ENCODE assay signal across 17 cellular contexts in the genomic region with DNA sequence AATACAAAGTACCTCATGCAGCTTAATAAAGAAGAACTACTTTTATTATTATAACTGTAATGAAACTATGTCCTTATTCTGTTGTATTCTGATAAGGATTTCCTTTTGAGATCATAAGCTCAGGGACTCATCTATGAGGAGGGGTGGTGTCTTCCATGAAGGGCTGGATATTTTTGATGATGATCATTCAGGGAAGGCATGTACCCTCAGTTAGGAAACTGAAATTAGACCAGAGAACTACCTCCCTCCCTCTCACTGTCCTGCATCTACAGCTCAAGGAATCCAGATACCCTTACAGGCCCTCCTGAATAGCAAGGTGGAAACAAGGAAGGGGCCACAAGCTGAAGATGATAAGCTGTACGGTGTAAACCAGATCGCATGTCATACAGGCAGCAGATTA.
DNase-seq lines count a peak whose midpoint lies in the region; ATAC-seq and TF ChIP-seq lines count a peak whose summit lies in the region.
"Had no signal": no experiment of that assay in that cellular context is flagged by ENCODE, and none has a peak within 500 bp of the region (broad histone marks: within the 10 kb centered on the region; RNA-seq: fewer than 3 reads in every experiment).

No MANE protein-coding gene starts in this region.

- ATAC-seq in HG03457 (IDR thresholded peaks at IDR 0.05; ENCODE audit: unreplicated experiment) (no peak), GM21367 (IDR thresholded peaks at IDR 0.05; ENCODE audit: unreplicated experiment) (no peak)

- H3K27me3 ChIP-seq in GM23248 (replicated peaks; ENCODE audit: insufficient read depth) (no peaks in the 10 kb centered on the region), Peyer's patch (no peaks in the 10 kb centered on the region), hepatocyte (no peaks in the 10 kb centered on the region), skeletal muscle satellite cell (ENCODE audit: control insufficient read depth, insufficient read depth, low read length) (no peaks in the 10 kb centered on the region)
- H3K27me3 ChIP-seq: BLaER1 had no signal

- CTCF ChIA-PET in OCI-LY7 (lab: Charles Lee; ENCODE audit: unreplicated experiment), result interaction anchor here (0.8 kb wide), 1 partner anchor 43 kb away, joined by 3 read pairs; no protein-coding TSS in a partner anchor

- H3K79me2 ChIP-seq in GM23248 (ENCODE audit: insufficient read depth), result no peaks in the 10 kb centered on the region
- no peaks in the 10 kb centered on the region for H3K79me2 ChIP-seq in hepatocyte
- H3K79me2 ChIP-seq in OCI-LY7 (ENCODE audit: insufficient read depth, low read depth, low read length), result peaks cover 11% of the 10 kb centered on the region; the same call in 1 of the 2 replicates

- H3K9ac ChIP-seq in GM23248, result no peak overlapping the region
- peak overlapping the region; percentile 76 for H3K9ac ChIP-seq in skeletal muscle satellite cell (ENCODE audit: low read depth, low read length)
- H3K9ac ChIP-seq: KMS-11 had no signal

- H3K4me1 ChIP-seq in GM23248 (ENCODE audit: insufficient read depth) (peaks cover 34% of the 10 kb centered on the region), Peyer's patch (peaks cover 0 to 28% (median 0%) of the 10 kb centered on the region in 4 donors), hepatocyte (ENCODE audit: insufficient read depth) (peaks cover 37% of the 10 kb centered on the region), skeletal muscle satellite cell (ENCODE audit: control insufficient read depth, insufficient read depth, low read length) (peaks cover 39% of the 10 kb centered on the region), OCI-LY7 (ENCODE audit: insufficient read depth, low read length, poor library complexity, severe bottlenecking) (peaks cover 33% of the 10 kb centered on the region)

- H3K4me2 ChIP-seq in GM23248 (ENCODE audit: unreplicated experiment) (peak overlapping the region; percentile 61), hepatocyte (peak overlapping the region; percentile 64), skeletal muscle satellite cell (ENCODE audit: low read length) (no peak overlapping the region), OCI-LY7 (ENCODE audit: low read length) (no peak overlapping the region)
- H3K4me2 ChIP-seq: KMS-11 had no signal

- TF ChIP-seq POLR2A in Peyer's patch (IDR thresholded peaks at IDR 0.05), result no peak

- POLR2A ChIA-PET in OCI-LY7 (lab: Charles Lee), result interaction anchor here (0.5 to 2.0 kb wide), 12 partner anchors 9 to 128 kb away, joined by 3 to 7 read pairs (median 4); partner anchors contain the start of gene HNRNPU

- H2AFZ ChIP-seq in GM23248 (peak overlapping the region; percentile 80; the same call in 1 of the 2 replicates), hepatocyte (peak overlapping the region; percentile 26), OCI-LY7 (ENCODE audit: low read length) (no peak overlapping the region)

- H4K20me1 ChIP-seq in GM23248 (ENCODE audit: insufficient read depth) (no peaks in the 10 kb centered on the region), hepatocyte (ENCODE audit: insufficient read depth, poor library complexity, severe bottlenecking) (no peaks in the 10 kb centered on the region), OCI-LY7 (ENCODE audit: insufficient read depth, low read length) (no peaks in the 10 kb centered on the region)
- H4K20me1 ChIP-seq: BLaER1 had no signal

- no peak overlapping the region for H3K4me3 ChIP-seq in GM23248
- no peak overlapping the region for H3K4me3 ChIP-seq in Peyer's patch
- H3K4me3 ChIP-seq in hepatocyte, result no peak overlapping the region
- no peak overlapping the region for H3K4me3 ChIP-seq in skeletal muscle satellite cell (ENCODE audit: low read length)
- H3K4me3 ChIP-seq in OCI-LY7 (ENCODE audit: low read depth, low read length, poor library complexity, severe bottlenecking), result no peak overlapping the region
- H3K4me3 ChIP-seq: BLaER1 had no signal

- BruUV-seq in OCI-LY7 (replicated peaks; lab: Mats Ljungman, UMichigan), result no TSS peak

- WGBS in GM23248 (ENCODE audit: low coverage in 1 of 2, low lambda C conversion rate in 2 of 2, missing lambda C conversion rate in 2 of 2), 2 experiments, result 96% methylated on average over 2 of the region's 2 CpGs
- 30% methylated on average over 2 of the region's 2 CpGs for WGBS in hepatocyte (ENCODE audit: low lambda C conversion rate, missing lambda C conversion rate)

- H3K27ac ChIP-seq in GM23248 (peak overlapping the region; percentile 74), Peyer's patch (peak overlapping the region in 3 of 4 donors; percentile 58 to 82 (median 70)), hepatocyte (peak overlapping the region; percentile 92), OCI-LY7 (ENCODE audit: low read depth, low read length, poor library complexity, severe bottlenecking) (no peak overlapping the region)
- H3K27ac ChIP-seq: BLaER1, KMS-11 had no signal

- no peaks in the 10 kb centered on the region for H3K36me3 ChIP-seq in GM23248 (ENCODE audit: low read depth)
- no peaks in the 10 kb centered on the region for H3K36me3 ChIP-seq in Peyer's patch
- H3K36me3 ChIP-seq in hepatocyte (replicated peaks; ENCODE audit: insufficient read depth, low read depth), result no peaks in the 10 kb centered on the region
- H3K36me3 ChIP-seq in skeletal muscle satellite cell (ENCODE audit: insufficient read depth, low read length), result no peaks in the 10 kb centered on the region
- H3K36me3 ChIP-seq in OCI-LY7 (ENCODE audit: insufficient read depth, low read length), result no peaks in the 10 kb centered on the region
- H3K36me3 ChIP-seq: BLaER1 had no signal

- H3K9me3 ChIP-seq in GM23248 (ENCODE audit: low read depth) (no peaks in the 10 kb centered on the region), Peyer's patch (no peaks in the 10 kb centered on the region), hepatocyte (ENCODE audit: low read depth) (no peaks in the 10 kb centered on the region), skeletal muscle satellite cell (replicated peaks; ENCODE audit: low read length) (no peaks in the 10 kb centered on the region), OCI-LY7 (ENCODE audit: low read length) (no peaks in the 10 kb centered on the region)
- H3K9me3 ChIP-seq: BLaER1 had no signal

- H3F3A ChIP-seq in GM23248 (ENCODE audit: insufficient read depth), result peaks cover 34% of the 10 kb centered on the region

- in situ Hi-C loops in GM23248 (cut with MboI), result no loop called here

- TF ChIP-seq CTCF in Peyer's patch (IDR thresholded peaks at IDR 0.05), result no peak
- no peak for TF ChIP-seq CTCF in hepatocyte (IDR thresholded peaks at IDR 0.05; ENCODE audit: poor library complexity)
- no peak for TF ChIP-seq CTCF in OCI-LY7 (conservative IDR thresholded peaks at IDR 0.05; ENCODE audit: low read length)

- no peak for DNase-seq in GM23248
- no peak for DNase-seq in Peyer's patch
- no peak for DNase-seq in hepatocyte (ENCODE audit: low spot score)
- no peak for DNase-seq in OCI-LY7 (ENCODE audit: low spot score)
- DNase-seq: activated CD4-positive, CD25-positive, alpha-beta regulatory T cell; activated CD8-positive, alpha-beta memory T cell treated with anti-CD3 and anti-CD28 coated beads, Interleukin-2, amount 50 U/mL, for 4 hours; activated naive CD8-positive, alpha-beta T cell treated with anti-CD3 and anti-CD28 coated beads for 36 hours; EL; midbrain; NCI-H187 treated with DMSO at 0.1 percent for 48 hours; NCI-H774; stimulated activated CD4-positive, alpha-beta T cell treated with anti-CD3 and anti-CD28 coated beads, Interleukin-2, amount 100 ng/mL, for 48 hours had no signal

- H3K9me2 ChIP-seq in GM23248 (ENCODE audit: insufficient read depth) (no peaks in the 10 kb centered on the region), hepatocyte (replicated peaks; ENCODE audit: insufficient read depth) (no peaks in the 10 kb centered on the region), OCI-LY7 (ENCODE audit: insufficient read depth, low read length) (no peaks in the 10 kb centered on the region)

- intact Hi-C loops in OCI-LY7 (cut with micrococcal nuclease; ENCODE audit: unreplicated experiment), result no loop called here

Comparison
In these comparisons a context has a peak if more than half of its experiments do, and no peak if none do; other contexts are left out.
1. H3K4me2 ChIP-seq: peak in GM23248 (single experiment) and hepatocyte (single experiment); none in skeletal muscle satellite cell (single experiment) and OCI-LY7 (single experiment).